ENCODE assay signal across 24 cellular contexts in the genomic region with DNA sequence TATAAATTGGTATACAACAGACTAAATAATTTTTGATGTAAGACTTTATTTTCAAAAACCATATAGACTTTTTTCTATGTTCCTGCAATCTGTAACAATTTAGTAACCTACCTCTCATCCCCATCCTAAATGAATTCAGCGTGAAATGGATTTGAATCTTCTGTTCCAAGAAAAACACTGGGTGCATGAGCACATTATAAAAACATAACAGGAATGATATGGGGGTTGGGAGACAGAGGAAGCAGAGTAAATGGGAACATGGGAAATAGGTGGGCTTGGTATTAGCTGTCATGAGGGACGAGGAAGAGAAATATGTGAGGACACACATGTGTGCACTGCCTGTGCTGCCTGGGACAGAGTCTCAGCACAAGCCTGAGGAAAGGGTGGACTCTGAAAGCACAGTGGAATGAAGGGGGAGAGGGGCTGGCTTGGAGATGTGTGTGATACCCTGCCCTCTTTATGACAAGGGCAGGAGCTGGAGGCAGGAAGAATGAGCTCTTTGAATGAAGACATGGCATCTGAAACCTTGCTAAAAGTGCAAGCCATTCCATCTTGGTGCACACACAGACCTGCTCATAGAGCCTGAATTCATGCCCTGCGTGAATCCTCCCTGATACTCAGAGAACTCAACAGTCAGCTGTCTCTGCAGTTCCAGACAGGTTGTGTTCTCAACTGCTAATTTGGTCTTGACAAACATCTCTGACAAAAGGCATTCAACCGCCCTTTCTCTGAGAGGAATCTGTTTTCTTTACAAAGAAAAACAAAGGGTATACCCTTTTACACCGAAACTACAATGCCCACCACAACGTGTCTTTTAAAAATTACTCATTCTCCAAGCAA.
DNase-seq lines count a peak whose midpoint lies in the region; ATAC-seq and TF ChIP-seq lines count a peak whose summit lies in the region.
"Had no signal": no experiment of that assay in that cellular context is flagged by ENCODE, and none has a peak within 500 bp of the region (broad histone marks: within the 10 kb centered on the region; RNA-seq: fewer than 3 reads in every experiment).

No MANE protein-coding gene starts in this region.

- no peaks in the 10 kb centered on the region for H3K27me3 ChIP-seq in MG63
- H3K27me3 ChIP-seq: BE2C, foreskin keratinocyte had no signal

- no peak overlapping the region for H3K4me3 Mint-ChIP-seq in stimulated activated memory B cell treated with anti-CD40 and anti-IgM and Interleukin-4, amounts not matched to agents 10 μg/mL and 1 μg/mL and 100 μg/mL, for 72 hours
- H3K4me3 Mint-ChIP-seq: activated T-cell treated with anti-CD3 and anti-CD28 coated beads, Interleukin-2, amount 50 U/mL, for 4 hours; type B pancreatic cell had no signal

- peak; percentile 69 for DNase-seq in NCI-H748 (lab: John Stamatoyannopoulos, UW; ENCODE audit: unreplicated experiment)
- DNase-seq in NCI-H748 treated with DMSO at 0.1 percent for 48 hours (lab: John Stamatoyannopoulos, UW) = no peak
- peak; percentile 53 for DNase-seq in astrocyte of the spinal cord (ENCODE audit: low read depth, low spot score)
- no peak for DNase-seq in MG63
- DNase-seq in stimulated activated CD4-positive, alpha-beta T cell treated with anti-CD3 and anti-CD28 coated beads, Interleukin-4, amount 100 ng/mL, for 1 hour = no peak
- DNase-seq: activated naive CD4-positive, alpha-beta T cell treated with Interleukin-2 at 50 U/mL for 16 hours; activated T-cell treated with anti-CD3 and anti-CD28 coated beads, Interleukin-2, amount 50 U/mL, for 4 hours; amniotic stem cell; BE2C; Caco-2; central memory CD4-positive, alpha-beta T cell; foreskin keratinocyte; hippocampal formation; left ventricle myocardium superior; NCI-H1105; NCI-H526 treated with DMSO at 0.1 percent for 48 hours; occipital lobe; OCI-M1; SHP77; T-helper 1 cell had no signal

- H3K4me1 ChIP-seq in mesodermal cell (ENCODE audit: control insufficient read depth, insufficient read depth, low read length, poor library complexity, severe bottlenecking) = no peaks in the 10 kb centered on the region
- H3K4me1 ChIP-seq: BE2C, Caco-2, foreskin keratinocyte had no signal

- 85 to 91% methylated on average over 5 to 6 of the region's 6 CpGs for WGBS in mesodermal cell (ENCODE audit: insufficient coverage in 2 of 2), 2 experiments

- H3K4me1 Mint-ChIP-seq in stimulated activated memory B cell treated with anti-CD40 and anti-IgM and Interleukin-4, amounts not matched to agents 10 μg/mL and 1 μg/mL and 100 μg/mL, for 72 hours = peaks cover 5% of the 10 kb centered on the region

- no peak for TF ChIP-seq CTCF in astrocyte of the spinal cord (IDR thresholded peaks at IDR 0.05; ENCODE audit: low read depth, low read length)

- peak; percentile 27 for ATAC-seq in stimulated activated memory B cell treated with anti-CD40 and anti-IgM and Interleukin-4, amounts not matched to agents 10 μg/mL and 1 μg/mL and 100 μg/mL, for 72 hours
- no peak for ATAC-seq in HG03521 (IDR thresholded peaks at IDR 0.05; ENCODE audit: unreplicated experiment)
- ATAC-seq: activated T-cell treated with anti-CD3 and anti-CD28 coated beads, Interleukin-2, amount 50 U/mL, for 4 hours; foreskin keratinocyte; left ventricle myocardium superior had no signal

- H3K36me3 ChIP-seq in mesodermal cell (ENCODE audit: control insufficient read depth, insufficient read depth, low read length) = no peaks in the 10 kb centered on the region
- H3K36me3 ChIP-seq in MG63 = no peaks in the 10 kb centered on the region
- H3K36me3 ChIP-seq: BE2C had no signal

- H3K27me3 Mint-ChIP-seq in stimulated activated memory B cell treated with anti-CD40 and anti-IgM and Interleukin-4, amounts not matched to agents 10 μg/mL and 1 μg/mL and 100 μg/mL, for 72 hours = peaks cover 32% of the 10 kb centered on the region
- H3K27me3 Mint-ChIP-seq: type B pancreatic cell had no signal

- in situ Hi-C loops in astrocyte of the spinal cord (cut with HindIII; ENCODE audit: low sequenced_read_pairs) = no loop called here

- peaks cover 5% of the 10 kb centered on the region for H3K36me3 Mint-ChIP-seq in stimulated activated memory B cell treated with anti-CD40 and anti-IgM and Interleukin-4, amounts not matched to agents 10 μg/mL and 1 μg/mL and 100 μg/mL, for 72 hours

- H3K4me3 ChIP-seq in astrocyte of the spinal cord (ENCODE audit: low read depth, low read length) = no peak overlapping the region
- no peak overlapping the region for H3K4me3 ChIP-seq in mesodermal cell (ENCODE audit: extremely low read depth, insufficient read depth, low read length, poor library complexity, severe bottlenecking)
- H3K4me3 ChIP-seq in MG63 = no peak overlapping the region

- peaks cover 3% of the 10 kb centered on the region for H3K9me3 Mint-ChIP-seq in stimulated activated memory B cell treated with anti-CD40 and anti-IgM and Interleukin-4, amounts not matched to agents 10 μg/mL and 1 μg/mL and 100 μg/mL, for 72 hours

- no peak overlapping the region for H3K27ac Mint-ChIP-seq in stimulated activated memory B cell treated with anti-CD40 and anti-IgM and Interleukin-4, amounts not matched to agents 10 μg/mL and 1 μg/mL and 100 μg/mL, for 72 hours
- H3K27ac Mint-ChIP-seq: type B pancreatic cell had no signal

- no peaks in the 10 kb centered on the region for H3K9me3 ChIP-seq in mesodermal cell (ENCODE audit: control insufficient read depth, low read length)
- H3K9me3 ChIP-seq in MG63 = no peaks in the 10 kb centered on the region
- H3K9me3 ChIP-seq: BE2C, Caco-2 had no signal

- peak overlapping the region; percentile 13 for H3K27ac ChIP-seq in mesodermal cell (ENCODE audit: low read depth, low read length, severe bottlenecking)
- H3K27ac ChIP-seq: foreskin keratinocyte had no signal

Comparison
In these comparisons a context has a peak if more than half of its experiments do, and no peak if none do; other contexts are left out.
1. DNase-seq: peak in NCI-H748 (single experiment) and astrocyte of the spinal cord (single experiment); none in NCI-H748 treated with DMSO at 0.1 percent for 48 hours (single experiment), MG63 (single experiment) and stimulated activated CD4-positive, alpha-beta T cell treated with anti-CD3 and anti-CD28 coated beads, Interleukin-4, amount 100 ng/mL, for 1 hour (single experiment).